ENCODE assay signal across 9 cellular contexts in genomic region chr11:2883717-2884423, GRCh38. TPM values are rescaled to one million over a fixed set of nuclear protein-coding genes. Genes with fewer than 3 reads are reported as not detected.
DNase-seq lines count a peak whose midpoint lies in the region; ATAC-seq and TF ChIP-seq lines count a peak whose summit lies in the region.
"Had no signal": no experiment of that assay in that cellular context is flagged by ENCODE, and none has a peak within 500 bp of the region (broad histone marks: within the 10 kb centered on the region; RNA-seq: fewer than 3 reads in every experiment).

No MANE protein-coding gene starts in this region.

- TF ChIP-seq CTCF in body of pancreas (IDR thresholded peaks at IDR 0.05), result no peak

- H3K4me3 ChIP-seq in body of pancreas, result peak overlapping the region; percentile 41 to 48

- no peak overlapping the region for H3K27ac Mint-ChIP-seq in stimulated activated naive B cell treated with anti-CD40 and anti-IgM and Interleukin-4, amounts not matched to agents 10 μg/mL and 1 μg/mL and 100 μg/mL, for 72 hours

- H3K27me3 ChIP-seq in body of pancreas, result no peaks in the 10 kb centered on the region

- H3K9me3 Mint-ChIP-seq in stimulated activated naive B cell treated with anti-CD40 and anti-IgM and Interleukin-4, amounts not matched to agents 10 μg/mL and 1 μg/mL and 100 μg/mL, for 72 hours, result no peaks in the 10 kb centered on the region

- H3K4me1 ChIP-seq in body of pancreas, result peaks cover 16% of the 10 kb centered on the region

- H3K36me3 Mint-ChIP-seq in stimulated activated naive B cell treated with anti-CD40 and anti-IgM and Interleukin-4, amounts not matched to agents 10 μg/mL and 1 μg/mL and 100 μg/mL, for 72 hours, result no peaks in the 10 kb centered on the region

- ATAC-seq in body of pancreas (no peak), GM18868 (IDR thresholded peaks at IDR 0.05; ENCODE audit: unreplicated experiment) (no peak), HG02610 (IDR thresholded peaks at IDR 0.05; ENCODE audit: unreplicated experiment) (no peak), HG03175 (IDR thresholded peaks at IDR 0.05; ENCODE audit: unreplicated experiment) (no peak)
- ATAC-seq in stimulated activated naive B cell treated with anti-CD40 and anti-IgM and Interleukin-4, amounts not matched to agents 10 μg/mL and 1 μg/mL and 100 μg/mL, for 72 hours (replicated peaks), result no peak

- H3K9me3 ChIP-seq in body of pancreas, result no peaks in the 10 kb centered on the region

- H3K4me3 Mint-ChIP-seq in stimulated activated naive B cell treated with anti-CD40 and anti-IgM and Interleukin-4, amounts not matched to agents 10 μg/mL and 1 μg/mL and 100 μg/mL, for 72 hours, result peak overlapping the region; percentile 41 to 46

- H3K36me3 ChIP-seq in body of pancreas (replicated peaks in 1 of 2; ENCODE audit: insufficient read depth in 1 of 2, low read depth in 2 of 2), result no peaks in the 10 kb centered on the region

- peak overlapping the region; percentile 1 to 80 (median 70) for H3K27ac ChIP-seq in body of pancreas

- 14 to 73% methylated on average over 15 to 84 of the region's 90 CpGs for WGBS in body of pancreas, 2 donors

- peaks cover 21 to 40% of the 10 kb centered on the region in 2 donors for H3K27me3 Mint-ChIP-seq in stimulated activated naive B cell treated with anti-CD40 and anti-IgM and Interleukin-4, amounts not matched to agents 10 μg/mL and 1 μg/mL and 100 μg/mL, for 72 hours

- H3K4me1 Mint-ChIP-seq in stimulated activated naive B cell treated with anti-CD40 and anti-IgM and Interleukin-4, amounts not matched to agents 10 μg/mL and 1 μg/mL and 100 μg/mL, for 72 hours, result peaks cover 6 to 26% of the 10 kb centered on the region in 2 donors

- intact Hi-C loops in body of pancreas (cut with DNase I), result no loop called here

- DNase-seq in HuH-7 (ENCODE audit: low spot score) (peak; percentile 53), body of pancreas (no peak), iris pigment epithelial cell (ENCODE audit: low read depth) (peak; percentile 18), mesenteric fat pad (ENCODE audit: low spot score) (no peak)
- DNase-seq in stimulated activated naive B cell treated with anti-CD40 and anti-IgM and Interleukin-4, amounts not matched to agents 10 μg/mL and 1 μg/mL and 100 μg/mL, for 72 hours, result no peak
- DNase-seq: HCEC 1CT had no signal

- TF ChIP-seq POLR2A in body of pancreas (IDR thresholded peaks at IDR 0.05), result no peak

RNA-seq across cellular contexts. Expression of gene CDKN1C, which starts 1.7 kb away (rescaled TPM):
- total RNA-seq in body of pancreas (100 to 1,000 TPM in 1 of 2 donors, 10 to 100 TPM in 1; 35.3 to 231 TPM), mesenteric fat pad (252 TPM)

RNA-seq across cellular contexts. Expression of gene PHLDA2, which starts 45.4 kb away (rescaled TPM):
- total RNA-seq in body of pancreas, result 1 to 10 TPM in 1 of 2 donors, not detected in 1; 4.2 TPM
- 6.8 TPM for total RNA-seq in mesenteric fat pad

Comparison
In these comparisons a context has a peak if more than half of its experiments do, and no peak if none do; other contexts are left out.
1. DNase-seq: peak in HuH-7 (single experiment) and iris pigment epithelial cell (single experiment); none in body of pancreas (0 of 4), stimulated activated naive B cell treated with anti-CD40 and anti-IgM and Interleukin-4, amounts not matched to agents 10 μg/mL and 1 μg/mL and 100 μg/mL, for 72 hours (single experiment) and mesenteric fat pad (single experiment).